In the genomic region with DNA sequence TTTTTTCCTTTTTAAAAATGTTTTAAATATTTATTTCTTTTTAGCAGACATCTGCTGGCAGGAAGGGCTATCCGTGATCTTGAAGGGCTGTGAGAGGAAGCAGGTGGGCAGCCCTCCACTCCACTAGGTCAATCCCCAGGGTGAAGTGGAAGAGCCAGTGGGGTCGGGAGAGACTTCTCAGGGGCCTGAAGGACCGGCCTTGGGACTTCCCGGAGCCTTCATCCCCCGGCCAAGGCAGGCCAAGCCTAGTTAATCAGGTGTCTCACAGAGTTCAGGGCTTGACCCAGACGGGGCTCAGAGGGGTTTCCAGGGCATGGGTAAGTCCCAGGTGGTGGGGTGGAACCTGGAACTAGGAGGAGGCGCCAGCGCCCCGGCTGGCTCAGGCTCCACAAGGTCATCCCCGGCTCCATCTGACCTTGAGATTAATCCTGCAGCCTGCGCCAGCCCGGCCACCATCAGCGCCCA, we compare ENCODE assay signal across 1 cellular context.
TF ChIP-seq lines count a peak whose summit lies in the region.

No MANE protein-coding gene starts in this region.

TF ChIP-seq in HepG2, 621 proteins besides CTCF, POLR2A, EP300 and RAD21:
- TF ChIP-seq ZNF292 (CRISPR knock-in tag; IDR thresholded peaks at IDR 0.05; ENCODE audit: borderline replicate concordance, low read depth) (no peak), ZNF558 (CRISPR knock-in tag; IDR thresholded peaks at IDR 0.05; ENCODE audit: borderline replicate concordance) (0 out of 2 replicates have a peak, but pooled peaks have one; percentile 8), ZFP90 (CRISPR knock-in tag; IDR thresholded peaks at IDR 0.05; ENCODE audit: borderline replicate concordance) (0 out of 2 replicates have a peak, but pooled peaks have one; percentile 18), POGZ (CRISPR knock-in tag; IDR thresholded peaks at IDR 0.05) (0 out of 2 replicates have a peak, but pooled peaks have one; percentile 4), MEF2D (CRISPR knock-in tag; IDR thresholded peaks at IDR 0.05) (0 out of 2 replicates have a peak, but pooled peaks have one; percentile 6), NFKB2 (CRISPR knock-in tag; IDR thresholded peaks at IDR 0.05; ENCODE audit: borderline replicate concordance) (0 out of 2 replicates have a peak, but pooled peaks have one; percentile 8), HNRNPLL (IDR thresholded peaks at IDR 0.05; ENCODE audit: low read depth, low read length, poor library complexity, severe bottlenecking) (peak; percentile 4), ZNF781 (CRISPR knock-in tag; IDR thresholded peaks at IDR 0.05; ENCODE audit: borderline replicate concordance, not compliant biosample characterization) (peak; percentile 14), ZBTB42 (CRISPR knock-in tag; IDR thresholded peaks at IDR 0.05) (peak; percentile 22; the same call in 1 of the 2 replicates), DNMT1 (CRISPR knock-in tag; IDR thresholded peaks at IDR 0.05) (no peak), ZNF878 (CRISPR knock-in tag; IDR thresholded peaks at IDR 0.05) (0 out of 2 replicates have a peak, but pooled peaks have one; percentile 37), RFXAP (CRISPR knock-in tag; IDR thresholded peaks at IDR 0.05; ENCODE audit: borderline replicate concordance) (0 out of 2 replicates have a peak, but pooled peaks have one; percentile 4), ZNF30 (CRISPR knock-in tag; IDR thresholded peaks at IDR 0.05) (no peak)
- TF ChIP-seq, protein P1, sequence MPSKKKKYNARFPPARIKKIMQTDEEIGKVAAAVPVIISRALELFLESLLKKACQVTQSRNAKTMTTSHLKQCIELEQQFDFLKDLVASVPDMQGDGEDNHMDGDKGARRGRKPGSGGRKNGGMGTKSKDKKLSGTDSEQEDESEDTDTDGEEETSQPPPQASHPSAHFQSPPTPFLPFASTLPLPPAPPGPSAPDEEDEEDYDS (CRISPR knock-in tag; IDR thresholded peaks at IDR 0.05) = no peak
